ENCODE assay signal across 1 cellular context in genomic region chr15:35545825-35546580, GRCh38.
A peak's percentile ranks its signal among the peaks of the same experiment; 100 is the strongest.
TF ChIP-seq lines count a peak whose summit lies in the region.

TSS of gene DPH6 (minus strand) at chr15:35546165. CDS start at chr15:35546141, 24 bp downstream.

TF ChIP-seq in H1, 55 proteins besides CTCF, POLR2A, EP300 and RAD21 (continued from another document):
- TF ChIP-seq E2F6 (IDR thresholded peaks at IDR 0.05) (peak; percentile 69; the same call in 1 of the 2 replicates), SIX5 (IDR thresholded peaks at IDR 0.05; ENCODE audit: low read depth, low read length) (no peak), ZNF274 (IDR thresholded peaks at IDR 0.05; ENCODE audit: borderline replicate concordance, extremely low read depth, low read length) (no peak), CHD7 (IDR thresholded peaks at IDR 0.05; ENCODE audit: insufficient replicate concordance, low read length) (no peak), ATF2 (IDR thresholded peaks at IDR 0.05; ENCODE audit: low read length) (no peak), TCF12 (IDR thresholded peaks at IDR 0.05; ENCODE audit: low read depth, low read length) (0 out of 2 replicates have a peak, but pooled peaks have one; percentile 3), NRF1 (IDR thresholded peaks at IDR 0.05; ENCODE audit: low read depth, low read length) (peak; percentile 63), YY1 (IDR thresholded peaks at IDR 0.05; ENCODE audit: low read depth, low read length) (no peak), BRCA1 (IDR thresholded peaks at IDR 0.05; ENCODE audit: low read depth, low read length) (peak; percentile 42; the same call in 1 of the 2 replicates), RNF2 (IDR thresholded peaks at IDR 0.05; ENCODE audit: borderline replicate concordance, low read depth, low read length, missing control alignments, poor library complexity, severe bottlenecking) (no peak), EZH2 (IDR thresholded peaks at IDR 0.05; ENCODE audit: low read depth, low read length, severe bottlenecking) (no peak), KDM5A (IDR thresholded peaks at IDR 0.05; ENCODE audit: low read length) (no peak), SP1 (IDR thresholded peaks at IDR 0.05; ENCODE audit: low read depth, low read length) (no peak), CBX5 (IDR thresholded peaks at IDR 0.05; ENCODE audit: low read depth, low read length) (no peak), SP4 (IDR thresholded peaks at IDR 0.05; ENCODE audit: low read length) (peak; percentile 99), SIN3A (conservative IDR thresholded peaks at IDR 0.05 in 1 of 2, IDR thresholded peaks at IDR 0.05 in 1 of 2; ENCODE audit: low read depth in 1 of 2, low read length in 2 of 2) (peak in 1 of 2 experiments; percentile 31; a peak in 1 of 4 replicates), KDM4A (IDR thresholded peaks at IDR 0.05; ENCODE audit: low read depth, low read length, severe bottlenecking) (peak; percentile 34), SUZ12 (IDR thresholded peaks at IDR 0.05; ENCODE audit: low read length) (no peak), RFX5 (IDR thresholded peaks at IDR 0.05; ENCODE audit: borderline replicate concordance, low read depth, low read length) (no peak), CBX8 (IDR thresholded peaks at IDR 0.05; ENCODE audit: borderline replicate concordance, low read depth, low read length) (no peak), NANOG (IDR thresholded peaks at IDR 0.05; ENCODE audit: insufficient read depth, low read depth, low read length, poor library complexity, severe bottlenecking) (no peak), CEBPB (IDR thresholded peaks at IDR 0.05; ENCODE audit: low read depth, low read length) (no peak), RXRA (IDR thresholded peaks at IDR 0.05; ENCODE audit: insufficient read depth, low read depth, low read length) (no peak), TAF7 (optimal IDR thresholded peaks at IDR 0.05; ENCODE audit: borderline replicate concordance, low read depth, low read length) (peak; percentile 64), PHF8 (conservative IDR thresholded peaks at IDR 0.05; ENCODE audit: low read depth, low read length) (peak; percentile 89), MAX (IDR thresholded peaks at IDR 0.05) (peak; percentile 88), EGR1 (IDR thresholded peaks at IDR 0.05; ENCODE audit: borderline replicate concordance, low read depth, low read length) (no peak), ASH2L (IDR thresholded peaks at IDR 0.05; ENCODE audit: low read length) (peak; percentile 81), RBBP5 (IDR thresholded peaks at IDR 0.05; ENCODE audit: borderline replicate concordance, low read depth, low read length) (peak; percentile 96), SP2 (IDR thresholded peaks at IDR 0.05; ENCODE audit: low read length) (no peak), BACH1 (IDR thresholded peaks at IDR 0.05; ENCODE audit: low read length) (peak; percentile 22; the same call in 1 of the 2 replicates), CHD1 (IDR thresholded peaks at IDR 0.05; ENCODE audit: low read depth, low read length) (no peak), SIRT6 (IDR thresholded peaks at IDR 0.05; ENCODE audit: low read length) (no peak), GABPA (IDR thresholded peaks at IDR 0.05; ENCODE audit: borderline replicate concordance, insufficient read depth, low read length) (no peak), HDAC6 (IDR thresholded peaks at IDR 0.05; ENCODE audit: low read depth, low read length) (no peak), POU5F1 (IDR thresholded peaks at IDR 0.05; ENCODE audit: low read depth, low read length) (no peak), HDAC2 (IDR thresholded peaks at IDR 0.05; ENCODE audit: borderline replicate concordance in 1 of 2, low read depth in 2 of 2, low read length in 2 of 2) (no peak), TAF1 (IDR thresholded peaks at IDR 0.05; ENCODE audit: low read depth, low read length) (peak; percentile 73), BCL11A (IDR thresholded peaks at IDR 0.05; ENCODE audit: low read depth in 2 of 2, low read length in 2 of 2) (no peak), KDM1A (IDR thresholded peaks at IDR 0.05; ENCODE audit: borderline replicate concordance, low read length) (no peak), GTF2F1 (IDR thresholded peaks at IDR 0.05; ENCODE audit: borderline replicate concordance, low read depth, low read length) (no peak; the same call in 1 of the 2 replicates), JUND (IDR thresholded peaks at IDR 0.05; ENCODE audit: low read length) (no peak), USF2 (IDR thresholded peaks at IDR 0.05; ENCODE audit: low read length) (no peak), TEAD4 (IDR thresholded peaks at IDR 0.05; ENCODE audit: low read depth, low read length) (no peak), CREB1 (IDR thresholded peaks at IDR 0.05) (peak; percentile 89), ATF3 (IDR thresholded peaks at IDR 0.05; ENCODE audit: insufficient read depth, low read depth, low read length) (no peak), FOSL1 (IDR thresholded peaks at IDR 0.05; ENCODE audit: insufficient read depth, low read depth, low read length) (no peak), CHD2 (IDR thresholded peaks at IDR 0.05; ENCODE audit: low read length) (peak; percentile 56; the same call in 1 of the 2 replicates)
